Comparison of ENCODE assay signal across 1 cellular context in genomic region chr13:64332048-64332447, GRCh38.
TF ChIP-seq lines count a peak whose summit lies in the region.

No MANE protein-coding gene starts in this region.

TF ChIP-seq in SK-N-SH, 30 proteins besides CTCF, POLR2A, EP300 and RAD21 (continued from another document):
- no peak for TF ChIP-seq RCOR1 (IDR thresholded peaks at IDR 0.05; ENCODE audit: low read length)
- TF ChIP-seq, protein P1, sequence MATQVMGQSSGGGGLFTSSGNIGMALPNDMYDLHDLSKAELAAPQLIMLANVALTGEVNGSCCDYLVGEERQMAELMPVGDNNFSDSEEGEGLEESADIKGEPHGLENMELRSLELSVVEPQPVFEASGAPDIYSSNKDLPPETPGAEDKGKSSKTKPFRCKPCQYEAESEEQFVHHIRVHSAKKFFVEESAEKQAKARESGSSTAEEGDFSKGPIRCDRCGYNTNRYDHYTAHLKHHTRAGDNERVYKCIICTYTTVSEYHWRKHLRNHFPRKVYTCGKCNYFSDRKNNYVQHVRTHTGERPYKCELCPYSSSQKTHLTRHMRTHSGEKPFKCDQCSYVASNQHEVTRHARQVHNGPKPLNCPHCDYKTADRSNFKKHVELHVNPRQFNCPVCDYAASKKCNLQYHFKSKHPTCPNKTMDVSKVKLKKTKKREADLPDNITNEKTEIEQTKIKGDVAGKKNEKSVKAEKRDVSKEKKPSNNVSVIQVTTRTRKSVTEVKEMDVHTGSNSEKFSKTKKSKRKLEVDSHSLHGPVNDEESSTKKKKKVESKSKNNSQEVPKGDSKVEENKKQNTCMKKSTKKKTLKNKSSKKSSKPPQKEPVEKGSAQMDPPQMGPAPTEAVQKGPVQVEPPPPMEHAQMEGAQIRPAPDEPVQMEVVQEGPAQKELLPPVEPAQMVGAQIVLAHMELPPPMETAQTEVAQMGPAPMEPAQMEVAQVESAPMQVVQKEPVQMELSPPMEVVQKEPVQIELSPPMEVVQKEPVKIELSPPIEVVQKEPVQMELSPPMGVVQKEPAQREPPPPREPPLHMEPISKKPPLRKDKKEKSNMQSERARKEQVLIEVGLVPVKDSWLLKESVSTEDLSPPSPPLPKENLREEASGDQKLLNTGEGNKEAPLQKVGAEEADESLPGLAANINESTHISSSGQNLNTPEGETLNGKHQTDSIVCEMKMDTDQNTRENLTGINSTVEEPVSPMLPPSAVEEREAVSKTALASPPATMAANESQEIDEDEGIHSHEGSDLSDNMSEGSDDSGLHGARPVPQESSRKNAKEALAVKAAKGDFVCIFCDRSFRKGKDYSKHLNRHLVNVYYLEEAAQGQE (IDR thresholded peaks at IDR 0.05; ENCODE audit: low read depth, low read length) = no peak
